14 cellular contexts compared by ENCODE assay signal in genomic region chr7:102169651-102170416, GRCh38.
DNase-seq lines count a peak whose midpoint lies in the region; ATAC-seq, FAIRE-seq and TF ChIP-seq lines count a peak whose summit lies in the region.
"Had no signal": no experiment of that assay in that cellular context is flagged by ENCODE, and none has a peak within 500 bp of the region (broad histone marks: within the 10 kb centered on the region; RNA-seq: fewer than 3 reads in every experiment).

No MANE protein-coding gene starts in this region.

- H3K9ac ChIP-seq in astrocyte (ENCODE audit: low read length) (peak overlapping the region; percentile 77), SK-N-SH (no peak overlapping the region)

- H3K4me1 Mint-ChIP-seq in GM23338 (peaks cover 13% of the 10 kb centered on the region; the same call in 2 of the 3 replicates), astrocyte (ENCODE audit: low read depth, unreplicated experiment) (peaks cover 8% of the 10 kb centered on the region)
- H3K4me1 Mint-ChIP-seq: activated naive CD4-positive, alpha-beta T cell treated with anti-CD3 and anti-CD28 coated beads, Interleukin-2, amount 50 U/mL, for 24 hours had no signal

- no peak overlapping the region for H2AFZ ChIP-seq in GM23338
- peak overlapping the region; percentile 64 for H2AFZ ChIP-seq in astrocyte (ENCODE audit: low read depth, low read length)
- no peak overlapping the region for H2AFZ ChIP-seq in SK-N-SH (ENCODE audit: low read depth)

- H3K36me3 ChIP-seq in GM23338 (ENCODE audit: insufficient read depth) (no peaks in the 10 kb centered on the region), astrocyte (ENCODE audit: insufficient read depth, low read length) (peaks cover 4% of the 10 kb centered on the region), right atrium auricular region (peaks cover 15% of the 10 kb centered on the region), SK-N-SH (replicated peaks in 1 of 2; ENCODE audit: control insufficient read depth in 1 of 2, insufficient read depth in 2 of 2, low read length in 1 of 2) (peaks cover 3 to 19% of the 10 kb centered on the region in 2 experiments)
- H3K36me3 ChIP-seq: SJCRH30 had no signal

- H3K27ac Mint-ChIP-seq in GM23338 = peak overlapping the region; percentile 14; the same call in 1 of the 2 replicates
- H3K27ac Mint-ChIP-seq in astrocyte (ENCODE audit: unreplicated experiment) = no peak overlapping the region
- H3K27ac Mint-ChIP-seq: activated naive CD4-positive, alpha-beta T cell treated with anti-CD3 and anti-CD28 coated beads, Interleukin-2, amount 50 U/mL, for 24 hours had no signal

- H3K79me2 ChIP-seq in GM23338 (replicated peaks; ENCODE audit: insufficient read depth) (no peaks in the 10 kb centered on the region), astrocyte (ENCODE audit: insufficient read depth, low read length) (no peaks in the 10 kb centered on the region), SK-N-SH (ENCODE audit: insufficient read depth) (no peaks in the 10 kb centered on the region)

- H3K27me3 Mint-ChIP-seq in GM23338 (ENCODE audit: insufficient read depth, low read depth, poor library complexity) = peaks cover under 1% of the 10 kb centered on the region
- H3K27me3 Mint-ChIP-seq in astrocyte (ENCODE audit: low read depth, unreplicated experiment) = no peaks in the 10 kb centered on the region
- H3K27me3 Mint-ChIP-seq: activated naive CD4-positive, alpha-beta T cell treated with anti-CD3 and anti-CD28 coated beads, Interleukin-2, amount 50 U/mL, for 24 hours had no signal

- H3K36me3 Mint-ChIP-seq in GM23338 (ENCODE audit: low read depth) (peaks cover 30% of the 10 kb centered on the region; the same call in 2 of the 3 replicates), astrocyte (ENCODE audit: low read depth, unreplicated experiment) (peaks cover 18% of the 10 kb centered on the region)

- no peaks in the 10 kb centered on the region for H3K9me2 ChIP-seq in GM23338 (ENCODE audit: insufficient read depth)
- no peaks in the 10 kb centered on the region for H3K9me2 ChIP-seq in SK-N-SH

- ATAC-seq in GM23338 = no peak
- no peak for ATAC-seq in HG03354 (IDR thresholded peaks at IDR 0.05; ENCODE audit: poor library complexity, severe bottlenecking, unreplicated experiment)
- ATAC-seq: left lung had no signal

- no peak for DNase-seq in GM23338 (ENCODE audit: low spot score)
- DNase-seq in astrocyte (ENCODE audit: low read depth) = peak; percentile 33
- no peak for DNase-seq in right atrium auricular region (ENCODE audit: low spot score)
- DNase-seq in retina = peak; percentile 20
- no peak for DNase-seq in activated CD4-positive, alpha-beta T cell treated with anti-CD3 and anti-CD28 coated beads for 48 hours
- DNase-seq in NOMO-1 treated with dmso at 0.1 percent for 144 hours (lab: John Stamatoyannopoulos, UW; ENCODE audit: unreplicated experiment) = no peak
- no peak for DNase-seq in SK-N-SH
- DNase-seq: activated CD4-positive, alpha-beta T cell treated with anti-CD3 and anti-CD28 coated beads for 4 hours; SJCRH30 had no signal

- no peak for TF ChIP-seq EP300 in SK-N-SH (IDR thresholded peaks at IDR 0.05; ENCODE audit: borderline replicate concordance in 1 of 2, low read depth in 1 of 2, low read length in 1 of 2)

- H3F3A ChIP-seq in GM23338 (replicated peaks; ENCODE audit: low read depth) (no peaks in the 10 kb centered on the region), SK-N-SH (replicated peaks; ENCODE audit: insufficient read depth) (no peaks in the 10 kb centered on the region)

- no peaks in the 10 kb centered on the region for H3K9me3 ChIP-seq in astrocyte (ENCODE audit: insufficient read depth, low read depth, low read length)
- no peaks in the 10 kb centered on the region for H3K9me3 ChIP-seq in right atrium auricular region
- H3K9me3 ChIP-seq in SK-N-SH = no peaks in the 10 kb centered on the region
- H3K9me3 ChIP-seq: left lung, SJCRH30 had no signal

- H3K27ac ChIP-seq in GM23338 (ENCODE audit: low read depth) = no peak overlapping the region
- peak overlapping the region; percentile 77 for H3K27ac ChIP-seq in astrocyte (ENCODE audit: low read depth, low read length)
- H3K27ac ChIP-seq in right atrium auricular region = peak overlapping the region; percentile 34 to 46
- no peak overlapping the region for H3K27ac ChIP-seq in SK-N-SH (ENCODE audit: low read depth in 2 of 2, low read length in 1 of 2)
- H3K27ac ChIP-seq: left lung, SJCRH30 had no signal

- no peaks in the 10 kb centered on the region for H3K27me3 ChIP-seq in GM23338 (ENCODE audit: insufficient read depth)
- H3K27me3 ChIP-seq in astrocyte (ENCODE audit: insufficient read depth, low read length) = no peaks in the 10 kb centered on the region
- no peaks in the 10 kb centered on the region for H3K27me3 ChIP-seq in right atrium auricular region
- no peaks in the 10 kb centered on the region for H3K27me3 ChIP-seq in SK-N-SH (ENCODE audit: insufficient read depth)
- H3K27me3 ChIP-seq: left lung, SJCRH30 had no signal

- FAIRE-seq in astrocyte (lab: Jason Lieb, UNC) = no peak

- H3K4me3 ChIP-seq in GM23338 (no peak overlapping the region), astrocyte (ENCODE audit: insufficient read depth, low read depth, low read length) (peak overlapping the region; percentile 24), right atrium auricular region (no peak overlapping the region), SK-N-SH (ENCODE audit: low read depth in 2 of 2, low read length in 1 of 2) (no peak overlapping the region)
- H3K4me3 ChIP-seq: left lung, SJCRH30, skin epidermis had no signal

- no peak overlapping the region for H3K4me3 Mint-ChIP-seq in GM23338
- H3K4me3 Mint-ChIP-seq in astrocyte (ENCODE audit: unreplicated experiment) = no peak overlapping the region
- H3K4me3 Mint-ChIP-seq: activated naive CD4-positive, alpha-beta T cell treated with anti-CD3 and anti-CD28 coated beads, Interleukin-2, amount 50 U/mL, for 24 hours; CD14-positive monocyte had no signal

- no peak overlapping the region for H3K4me2 ChIP-seq in GM23338
- peak overlapping the region; percentile 81 for H3K4me2 ChIP-seq in astrocyte (ENCODE audit: low read length)
- H3K4me2 ChIP-seq in SK-N-SH = no peak overlapping the region

- no peak for TF ChIP-seq CTCF in GM23338 (conservative IDR thresholded peaks at IDR 0.05; ENCODE audit: low read depth in 2 of 2)
- TF ChIP-seq CTCF in astrocyte (IDR thresholded peaks at IDR 0.05; ENCODE audit: insufficient read depth, low read depth, low read length) = no peak
- no peak for TF ChIP-seq CTCF in right atrium auricular region (IDR thresholded peaks at IDR 0.05)
- no peak for TF ChIP-seq CTCF in SK-N-SH (IDR thresholded peaks at IDR 0.05)

- 88% methylated on average over 14 of the region's 14 CpGs for WGBS in SK-N-SH (ENCODE audit: low lambda C conversion rate)

- no peaks in the 10 kb centered on the region; the same call in 1 of the 2 replicates for H4K20me1 ChIP-seq in GM23338 (replicated peaks; ENCODE audit: insufficient read depth)
- no peaks in the 10 kb centered on the region for H4K20me1 ChIP-seq in astrocyte (ENCODE audit: insufficient read depth, low read length)
- H4K20me1 ChIP-seq in SK-N-SH (ENCODE audit: insufficient read depth) = no peaks in the 10 kb centered on the region

- POLR2A ChIA-PET in SK-N-SH (lab: Yijun Ruan, JAX) = no interaction called here

- H3K9me3 Mint-ChIP-seq in GM23338 (no peaks in the 10 kb centered on the region; the same call in 2 of the 3 replicates), astrocyte (ENCODE audit: unreplicated experiment) (no peaks in the 10 kb centered on the region)
- H3K9me3 Mint-ChIP-seq: activated naive CD4-positive, alpha-beta T cell treated with anti-CD3 and anti-CD28 coated beads, Interleukin-2, amount 50 U/mL, for 24 hours had no signal

- TF ChIP-seq RAD21 in SK-N-SH (IDR thresholded peaks at IDR 0.05; ENCODE audit: low read length) = no peak

- H3K4me1 ChIP-seq in GM23338 (ENCODE audit: insufficient read depth) (no peaks in the 10 kb centered on the region), astrocyte (ENCODE audit: insufficient read depth, low read length) (peaks cover 21% of the 10 kb centered on the region), right atrium auricular region (peaks cover 0 to 7% of the 10 kb centered on the region in 2 donors), SK-N-SH (ENCODE audit: control insufficient read depth in 1 of 2, insufficient read depth in 2 of 2, low read depth in 1 of 2, low read length in 1 of 2) (no peaks in the 10 kb centered on the region)
- H3K4me1 ChIP-seq: SJCRH30 had no signal

- CTCF ChIA-PET in SK-N-SH (lab: Yijun Ruan, JAX) = interaction anchor here (1.4 kb wide), 1 partner anchor 628 kb away, joined by 4 read pairs; no protein-coding TSS in a partner anchor

TF ChIP-seq in SK-N-SH, 30 proteins besides CTCF, POLR2A, EP300 and RAD21 (continues in another document):
- TF ChIP-seq RFX5 (IDR thresholded peaks at IDR 0.05; ENCODE audit: low read length) (no peak), RXRA (IDR thresholded peaks at IDR 0.05; ENCODE audit: borderline replicate concordance, low read depth) (no peak), MAX (IDR thresholded peaks at IDR 0.05; ENCODE audit: low read depth) (no peak), FOXJ3 (CRISPR knock-in tag; IDR thresholded peaks at IDR 0.05) (no peak), ELF1 (IDR thresholded peaks at IDR 0.05) (no peak), GATA2 (CRISPR knock-in tag; IDR thresholded peaks at IDR 0.05) (no peak), PBX3 (IDR thresholded peaks at IDR 0.05) (no peak), IRF3 (IDR thresholded peaks at IDR 0.05; ENCODE audit: low read depth, low read length) (no peak)

Comparison
In these comparisons a context has a peak if more than half of its experiments do, and no peak if none do; other contexts are left out.
1. DNase-seq: peak in astrocyte (single experiment) and retina (single experiment); none in GM23338 (single experiment), right atrium auricular region (single experiment), activated CD4-positive, alpha-beta T cell treated with anti-CD3 and anti-CD28 coated beads for 48 hours (single experiment), NOMO-1 treated with dmso at 0.1 percent for 144 hours (single experiment) and SK-N-SH (single experiment).
2. H3K27ac ChIP-seq: peak in astrocyte (single experiment) and right atrium auricular region (2 of 2); none in GM23338 (single experiment) and SK-N-SH (0 of 2).